ENCODE assay signal across 8 cellular contexts in the genomic region with DNA sequence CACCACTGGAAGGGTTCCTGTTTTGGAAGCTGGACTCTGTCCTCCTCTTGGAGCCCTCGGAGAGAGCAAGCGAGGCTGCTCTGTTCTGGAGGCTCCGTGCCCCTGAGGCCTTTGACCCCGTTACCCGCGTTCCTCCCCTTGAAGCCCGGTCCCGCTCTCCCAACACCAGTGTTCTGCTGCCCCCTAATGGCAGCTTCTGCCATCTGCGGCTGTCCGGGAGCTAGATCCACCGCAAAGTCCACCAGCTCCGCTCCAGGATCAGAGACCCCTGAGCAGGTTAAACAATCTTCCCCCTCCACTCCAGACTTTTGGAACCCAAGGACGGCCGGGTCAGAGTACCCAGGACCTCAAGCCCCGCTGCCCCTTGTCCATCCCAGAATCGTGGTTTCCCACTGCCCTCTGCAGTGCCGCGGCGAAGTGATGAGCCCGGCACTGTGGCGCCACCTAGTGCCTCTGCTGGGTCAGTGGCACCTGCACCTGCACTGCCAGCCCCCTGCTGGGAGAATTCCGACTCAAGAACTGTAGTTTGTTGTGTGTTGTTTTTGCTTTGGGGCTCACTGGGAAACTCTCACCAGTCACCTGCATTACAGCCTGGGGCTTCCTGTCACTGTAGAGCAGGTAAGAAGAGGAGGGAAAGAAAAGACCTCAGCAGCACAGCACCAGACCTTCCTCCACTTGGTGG.
DNase-seq lines count a peak whose midpoint lies in the region; ATAC-seq and TF ChIP-seq lines count a peak whose summit lies in the region.

No MANE protein-coding gene starts in this region.

- intact Hi-C loops in left cardiac atrium (cut with DNase I) (loop anchor here (1.0 to 5.0 kb wide), 2 partner anchors 135 to 241 kb away; no protein-coding TSS in a partner anchor), posterior vena cava (cut with DNase I) (loop anchor here (2.0 to 5.0 kb wide), 3 partner anchors 135 to 245 kb away; no protein-coding TSS in a partner anchor)

- TF ChIP-seq POLR2A in upper lobe of left lung (IDR thresholded peaks at IDR 0.05) = no peak

- peak; percentile 55 for DNase-seq in GM12864 (ENCODE audit: low read depth)
- peak; percentile 65 for DNase-seq in NCI-H1417 treated with DMSO at 0.1 percent for 48 hours (lab: John Stamatoyannopoulos, UW)
- DNase-seq in SW480 (ENCODE audit: low spot score) = peak; percentile 67
- peak; percentile 90 for DNase-seq in adipocyte (ENCODE audit: low read depth)
- peak; percentile 86 for DNase-seq in left cardiac atrium
- DNase-seq in posterior vena cava (ENCODE audit: low spot score) = peak; percentile 91
- DNase-seq in upper lobe of left lung = peak; percentile 72 to 85

- H3K36me3 ChIP-seq in adipocyte (ENCODE audit: control insufficient read depth, insufficient read depth, low read length, severe bottlenecking) (no peaks in the 10 kb centered on the region), upper lobe of left lung (no peaks in the 10 kb centered on the region)

- 2 to 3% methylated on average over 9 to 22 of the region's 22 CpGs for WGBS in upper lobe of left lung, 2 donors

- TF ChIP-seq CTCF in GM12864 (IDR thresholded peaks at IDR 0.05; ENCODE audit: low read depth, low read length, missing control alignments) (peak; percentile 94), upper lobe of left lung (IDR thresholded peaks at IDR 0.05) (peak; percentile 88 to 94 (median 90))

- no peak overlapping the region for H3K27ac ChIP-seq in upper lobe of left lung

- H3K27me3 ChIP-seq in adipocyte (replicated peaks; ENCODE audit: control insufficient read depth, insufficient read depth, low read length) = peaks cover 24% of the 10 kb centered on the region
- no peaks in the 10 kb centered on the region for H3K27me3 ChIP-seq in upper lobe of left lung

- H3K4me3 ChIP-seq in GM12864 (ENCODE audit: low read depth, low read length) (peak overlapping the region; percentile 52), adipocyte (ENCODE audit: low read length) (peak overlapping the region; percentile 82), upper lobe of left lung (peak overlapping the region in 3 of 4 donors; percentile 29 to 54 (median 40))

- H3K4me1 ChIP-seq in adipocyte (ENCODE audit: control insufficient read depth, insufficient read depth, low read length) (no peaks in the 10 kb centered on the region), upper lobe of left lung (peaks cover 0 to 7% (median 3%) of the 10 kb centered on the region in 4 donors)

- ATAC-seq in HG02852 (IDR thresholded peaks at IDR 0.05; ENCODE audit: unreplicated experiment) (peak; percentile 85), left cardiac atrium (peak; percentile 95 to 96), upper lobe of left lung (ENCODE audit: low FRiP score in 2 of 2) (peak; percentile 93 to 95)

- H3K9ac ChIP-seq in adipocyte (ENCODE audit: low read length) = peak overlapping the region; percentile 38

- H3K9me3 ChIP-seq in adipocyte (ENCODE audit: control insufficient read depth, low read length) (no peaks in the 10 kb centered on the region), upper lobe of left lung (no peaks in the 10 kb centered on the region)

- TF ChIP-seq EP300 in upper lobe of left lung (IDR thresholded peaks at IDR 0.05) = no peak
